22 cellular contexts compared by ENCODE assay signal in the genomic region with DNA sequence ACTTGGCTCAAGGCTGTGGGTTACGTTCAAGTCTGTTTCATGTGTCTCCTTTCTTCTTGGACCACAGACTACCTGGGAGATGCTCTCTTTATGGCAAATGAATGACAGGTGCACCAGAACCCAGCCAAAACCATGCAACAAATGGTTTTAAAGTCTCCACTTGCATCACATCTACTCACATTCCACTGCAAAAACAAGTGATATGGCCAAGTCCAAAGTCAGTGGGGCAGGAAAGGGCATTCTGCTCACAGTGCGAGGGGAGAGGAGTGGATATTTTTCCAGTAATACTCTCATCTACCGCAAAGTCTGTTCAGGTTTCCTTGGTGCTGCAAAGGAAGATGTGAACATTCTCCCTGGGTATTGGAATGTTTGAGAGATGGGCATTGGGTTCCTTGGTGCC.
A peak's percentile ranks its signal among the peaks of the same experiment; 100 is the strongest.
DNase-seq lines count a peak whose midpoint lies in the region; ATAC-seq and TF ChIP-seq lines count a peak whose summit lies in the region.
"Had no signal": no experiment of that assay in that cellular context is flagged by ENCODE, and none has a peak within 500 bp of the region (broad histone marks: within the 10 kb centered on the region; RNA-seq: fewer than 3 reads in every experiment).

No MANE protein-coding gene starts in this region.

- DNase-seq in esophagus muscularis mucosa (ENCODE audit: extremely low spot score) = peak; percentile 70
- DNase-seq in psoas muscle = no peak
- no peak for DNase-seq in cerebellar cortex (ENCODE audit: low spot score)
- no peak for DNase-seq in hepatic stellate cell (ENCODE audit: low spot score)
- no peak for DNase-seq in tibial nerve (ENCODE audit: low spot score in 2 of 2)
- DNase-seq: 8988T; ACHN; BE2C; C1 segment of cervical spinal cord; CD4-positive, alpha-beta memory T cell; CD4-positive, CD25-positive, alpha-beta regulatory T cell; CD8-positive, alpha-beta memory T cell; COR-L47; DMS 273 treated with DMSO at 0.1 percent for 48 hours; DMS153; DMS53; DMS79; DND-41; EL; GDM1 had no signal

- H3K27me3 ChIP-seq in esophagus muscularis mucosa (no peaks in the 10 kb centered on the region), psoas muscle (ENCODE audit: insufficient read depth in 3 of 3, low read length in 2 of 3) (no peaks in the 10 kb centered on the region), tibial nerve (no peaks in the 10 kb centered on the region)
- H3K27me3 ChIP-seq: BE2C, BLaER1 had no signal

- TF ChIP-seq EP300 in esophagus muscularis mucosa (IDR thresholded peaks at IDR 0.05) (no peak), tibial nerve (IDR thresholded peaks at IDR 0.05) (no peak)

- H3K36me3 ChIP-seq in esophagus muscularis mucosa (no peaks in the 10 kb centered on the region), psoas muscle (ENCODE audit: insufficient read depth in 1 of 2, low read depth in 1 of 2) (no peaks in the 10 kb centered on the region), tibial nerve (no peaks in the 10 kb centered on the region)
- H3K36me3 ChIP-seq: BLaER1 had no signal

- no peak for ATAC-seq in psoas muscle
- ATAC-seq: GM12878 had no signal

- H3K9me3 ChIP-seq in esophagus muscularis mucosa = peaks cover 0 to 8% (median 3%) of the 10 kb centered on the region in 4 donors
- peaks cover 12% of the 10 kb centered on the region for H3K9me3 ChIP-seq in psoas muscle
- peaks cover 0 to 6% (median 0%) of the 10 kb centered on the region in 4 donors for H3K9me3 ChIP-seq in tibial nerve
- H3K9me3 ChIP-seq: BE2C had no signal

- peaks cover 26 to 42% (median 29%) of the 10 kb centered on the region in 4 donors for H3K4me1 ChIP-seq in esophagus muscularis mucosa
- peaks cover 71% of the 10 kb centered on the region for H3K4me1 ChIP-seq in psoas muscle
- H3K4me1 ChIP-seq in tibial nerve = peaks cover 0 to 15% (median 0%) of the 10 kb centered on the region in 4 donors

- TF ChIP-seq CTCF in esophagus muscularis mucosa (IDR thresholded peaks at IDR 0.05) (no peak), psoas muscle (IDR thresholded peaks at IDR 0.05) (no peak), tibial nerve (IDR thresholded peaks at IDR 0.05) (no peak)

- H3K4me3 ChIP-seq in esophagus muscularis mucosa (no peak overlapping the region), psoas muscle (no peak overlapping the region), tibial nerve (no peak overlapping the region)
- H3K4me3 ChIP-seq: BLaER1, GM12878 had no signal

- TF ChIP-seq POLR2A in esophagus muscularis mucosa (IDR thresholded peaks at IDR 0.05; ENCODE audit: low read depth) = no peak
- TF ChIP-seq POLR2A in tibial nerve (IDR thresholded peaks at IDR 0.05) = no peak

- H3K27ac ChIP-seq in esophagus muscularis mucosa (replicated peaks in 1 of 4) (no peak overlapping the region), psoas muscle (peak overlapping the region; percentile 91), tibial nerve (no peak overlapping the region)
- H3K27ac ChIP-seq: BLaER1 had no signal

- intact Hi-C loops in esophagus muscularis mucosa (cut with DNase I) = no loop called here
- intact Hi-C loops in psoas muscle (cut with DNase I) = loop anchor here in 1 of 2 donors (5.0 kb wide), 1 partner anchor 35 kb away; no protein-coding TSS in a partner anchor

- 97% methylated on average over 3 of the region's 3 CpGs for WGBS in esophagus muscularis mucosa
- WGBS in psoas muscle, 3 donors = 46 to 59% (median 48%) methylated on average over 3 of the region's 3 CpGs
- WGBS in tibial nerve, 2 donors = 97 to 98% methylated on average over 3 of the region's 3 CpGs
